9 cellular contexts compared by ENCODE assay signal in genomic region chr14:77086017-77086727, GRCh38. TPM values are rescaled to one million over a fixed set of nuclear protein-coding genes. Genes with fewer than 3 reads are reported as not detected.
A peak's percentile ranks its signal among the peaks of the same experiment; 100 is the strongest.
DNase-seq lines count a peak whose midpoint lies in the region; ATAC-seq and TF ChIP-seq lines count a peak whose summit lies in the region.
"Had no signal": no experiment of that assay in that cellular context is flagged by ENCODE, and none has a peak within 500 bp of the region (broad histone marks: within the 10 kb centered on the region; RNA-seq: fewer than 3 reads in every experiment).

No MANE protein-coding gene starts in this region.

- H3K23ac ChIP-seq in neuronal stem cell (ENCODE audit: low read depth, low read length, poor library complexity), result no peak overlapping the region

- TF ChIP-seq POLR2A in gastrocnemius medialis (IDR thresholded peaks at IDR 0.05), result no peak

- H4K91ac ChIP-seq in neuronal stem cell (ENCODE audit: low read depth, low read length, poor library complexity), result no peak overlapping the region

- in situ Hi-C loops in gastrocnemius medialis (cut with MboI; ENCODE audit: low sequenced_read_pairs in 4 of 4), result loop anchor here in 1 of 4 donors (25.0 kb wide), 1 partner anchor 374 kb away; no protein-coding TSS in a partner anchor

- H3K4ac ChIP-seq in neuronal stem cell (ENCODE audit: low read length), result no peak overlapping the region

- no peak for TF ChIP-seq CTCF in gastrocnemius medialis (IDR thresholded peaks at IDR 0.05 in 4 of 5, conservative IDR thresholded peaks at IDR 0.05 in 1 of 5)

- ATAC-seq in HG03135 (IDR thresholded peaks at IDR 0.05; ENCODE audit: unreplicated experiment) (peak; percentile 56), gastrocnemius medialis (no peak)

- no peak overlapping the region for H2BK15ac ChIP-seq in neuronal stem cell (ENCODE audit: low read length)

- no peaks in the 10 kb centered on the region for H3K79me1 ChIP-seq in neuronal stem cell (ENCODE audit: low read depth, low read length)

- H3K4me1 ChIP-seq in neuronal stem cell (ENCODE audit: control insufficient read depth in 2 of 2, insufficient read depth in 1 of 2, low read depth in 1 of 2, low read length in 2 of 2) (peaks cover 35 to 38% of the 10 kb centered on the region in 2 donors), gastrocnemius medialis (no peaks in the 10 kb centered on the region)

- H3K9ac ChIP-seq in neuronal stem cell (ENCODE audit: low read depth, low read length, poor library complexity), result no peak overlapping the region

- H3K36me3 ChIP-seq in neuronal stem cell (replicated peaks in 1 of 2; ENCODE audit: control insufficient read depth in 2 of 2, insufficient read depth in 2 of 2, low read length in 2 of 2) (no peaks in the 10 kb centered on the region), gastrocnemius medialis (no peaks in the 10 kb centered on the region)

- H3K18ac ChIP-seq in neuronal stem cell (ENCODE audit: low read length), result no peak overlapping the region

- no peak overlapping the region for H3K14ac ChIP-seq in neuronal stem cell (ENCODE audit: low read length)

- no peak overlapping the region for H3K4me2 ChIP-seq in neuronal stem cell (ENCODE audit: insufficient read depth, low read length, poor library complexity, severe bottlenecking)

- H3K4me3 ChIP-seq in neuronal stem cell (ENCODE audit: low read length in 2 of 2) (peak overlapping the region in 1 of 2 donors; percentile 45), gastrocnemius medialis (no peak overlapping the region)

- DNase-seq in SIG-M5 treated with dmso at 0.1 percent for 504 hours (lab: John Stamatoyannopoulos, UW; ENCODE audit: unreplicated experiment), result peak; percentile 20
- no peak for DNase-seq in SIG-M5 (lab: John Stamatoyannopoulos, UW)
- peak; percentile 81 for DNase-seq in astrocyte of the hippocampus (ENCODE audit: low read depth, low spot score)
- peak; percentile 40 for DNase-seq in neuronal stem cell (ENCODE audit: low spot score)
- DNase-seq in gastrocnemius medialis, result no peak
- no peak for DNase-seq in NCI-H2029 treated with DMSO at 0.1 percent for 48 hours (lab: John Stamatoyannopoulos, UW)
- no peak for DNase-seq in activated gamma-delta T cell treated with Interleukin-2 at 50 U/mL for 16 hours
- DNase-seq: foreskin melanocyte had no signal

- WGBS in neuronal stem cell (ENCODE audit: extremely low coverage in 2 of 2, insufficient read length in 2 of 2, insufficient replicate concordance in 1 of 2), 2 donors, result no CpG with 5 or more reads among the region's 3 CpGs

- H2BK120ac ChIP-seq in neuronal stem cell (ENCODE audit: low read depth, low read length), result no peak overlapping the region

- H2AK5ac ChIP-seq in neuronal stem cell (ENCODE audit: low read depth, low read length), result no peak overlapping the region

- H2BK5ac ChIP-seq in neuronal stem cell (ENCODE audit: low read length), result no peak overlapping the region

- H3K27ac ChIP-seq in neuronal stem cell (replicated peaks; ENCODE audit: low read length), result peak overlapping the region; percentile 98
- H3K27ac ChIP-seq in gastrocnemius medialis, result no peak overlapping the region

- H3K9me3 ChIP-seq in neuronal stem cell (replicated peaks in 1 of 2; ENCODE audit: control insufficient read depth in 2 of 2, insufficient read depth in 1 of 2, low read depth in 1 of 2, low read length in 2 of 2) (peaks cover 0 to 4% of the 10 kb centered on the region in 2 donors), gastrocnemius medialis (peaks cover 0 to 1% (median 0%) of the 10 kb centered on the region in 3 donors)

- no peaks in the 10 kb centered on the region for H3K27me3 ChIP-seq in neuronal stem cell (ENCODE audit: control insufficient read depth in 3 of 3, insufficient read depth in 3 of 3, low read depth in 1 of 3, low read length in 3 of 3)
- no peaks in the 10 kb centered on the region for H3K27me3 ChIP-seq in gastrocnemius medialis

- intact Hi-C loops in gastrocnemius medialis (cut with DNase I; ENCODE audit: low total_unique reads), result no loop called here

- H2AFZ ChIP-seq in neuronal stem cell (ENCODE audit: low read length), result no peak overlapping the region

- H4K8ac ChIP-seq in neuronal stem cell (ENCODE audit: low read depth, low read length), result no peak overlapping the region

- no peak overlapping the region for H2BK12ac ChIP-seq in neuronal stem cell (ENCODE audit: low read length)

RNA-seq across cellular contexts. Expression of gene CIPC, which starts 11.9 kb away (rescaled TPM):
- polyA plus RNA-seq in neuronal stem cell (2013, experiment 1 of 2), result 14.2 TPM
- polyA plus RNA-seq in neuronal stem cell (2013, experiment 2 of 2), result 14.6 TPM
- 100 to 1,000 TPM; 114 to 178 (median 120) TPM for total RNA-seq in gastrocnemius medialis

RNA-seq across cellular contexts. Expression of gene ZDHHC22, which starts 55.4 kb away (rescaled TPM):
- 0.53 TPM for polyA plus RNA-seq in neuronal stem cell (2013, experiment 1 of 2)
- polyA plus RNA-seq in neuronal stem cell (2013, experiment 2 of 2), result 0.54 TPM
- not detected for total RNA-seq in gastrocnemius medialis

RNA-seq across cellular contexts. Expression of gene IRF2BPL, which starts 57.7 kb away (rescaled TPM):
- 12.3 TPM for polyA plus RNA-seq in neuronal stem cell (2013, experiment 1 of 2)
- polyA plus RNA-seq in neuronal stem cell (2013, experiment 2 of 2), result 12.4 TPM
- 10 to 100 TPM; 15.0 to 26.4 (median 17.0) TPM for total RNA-seq in gastrocnemius medialis

Comparison
In these comparisons a context has a peak if more than half of its experiments do, and no peak if none do; other contexts are left out.
1. DNase-seq: peak in SIG-M5 treated with dmso at 0.1 percent for 504 hours (single experiment), astrocyte of the hippocampus (single experiment) and neuronal stem cell (single experiment); none in SIG-M5 (single experiment), gastrocnemius medialis (0 of 2), NCI-H2029 treated with DMSO at 0.1 percent for 48 hours (single experiment) and activated gamma-delta T cell treated with Interleukin-2 at 50 U/mL for 16 hours (single experiment).